Comparison of ENCODE assay signal across 8 cellular contexts in genomic region chr4:172362569-172362968, GRCh38.
"Had no signal": no experiment of that assay in that cellular context is flagged by ENCODE, and none has a peak within 500 bp of the region (broad histone marks: within the 10 kb centered on the region; RNA-seq: fewer than 3 reads in every experiment).

No MANE protein-coding gene starts in this region.

- H3K36me3 Mint-ChIP-seq: IgD-negative memory B cell had no signal

- ATAC-seq: GM23338 had no signal

- H3K4me1 Mint-ChIP-seq: GM23338, H9, IgD-negative memory B cell had no signal

- H3K27me3 Mint-ChIP-seq: IgD-negative memory B cell had no signal

- H2AFZ ChIP-seq: GM23338 had no signal

- H3K4me3 ChIP-seq: GM23338 had no signal

- H3K4me2 ChIP-seq: GM23338 had no signal

- H3K27ac Mint-ChIP-seq: GM23338, H9, IgD-negative memory B cell had no signal

- DNase-seq: H9, HCEC 1CT, KG1 had no signal

- H3K4me3 Mint-ChIP-seq: GM23338, H9, IgD-negative memory B cell had no signal

- FAIRE-seq: H1, H54, HTR-8/SVneo had no signal

- H3K9me3 Mint-ChIP-seq: IgD-negative memory B cell had no signal
